In the genomic region with DNA sequence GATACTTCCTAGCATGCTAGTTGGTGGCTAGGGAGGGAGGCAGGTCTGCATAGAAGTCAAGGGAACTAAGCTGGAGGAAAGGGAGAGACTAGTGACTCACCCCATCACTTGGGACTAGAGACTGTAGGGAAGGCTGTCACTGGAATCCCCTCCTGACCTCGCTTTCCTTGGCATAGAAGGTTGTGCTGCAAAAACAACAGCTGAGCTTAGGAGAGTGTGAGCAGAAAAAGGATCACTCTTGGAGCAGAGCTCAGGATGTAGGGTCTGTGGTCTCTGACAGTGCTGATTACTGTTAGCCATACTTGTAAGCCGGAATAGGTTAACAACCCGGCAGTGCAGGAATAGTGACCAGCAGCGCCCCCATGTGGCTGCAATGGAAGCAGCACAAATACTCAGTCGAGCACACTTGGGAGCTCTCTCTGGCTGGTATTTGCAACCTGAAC, we compare ENCODE assay signal across 9 cellular contexts.
DNase-seq lines count a peak whose midpoint lies in the region; ATAC-seq and TF ChIP-seq lines count a peak whose summit lies in the region.
"Had no signal": no experiment of that assay in that cellular context is flagged by ENCODE, and none has a peak within 500 bp of the region (broad histone marks: within the 10 kb centered on the region; RNA-seq: fewer than 3 reads in every experiment).

No MANE protein-coding gene starts in this region.

- no peaks in the 10 kb centered on the region for H3K27me3 Mint-ChIP-seq in activated naive CD8-positive, alpha-beta T cell treated with anti-CD3 and anti-CD28 coated beads, Interleukin-2, amount 50 U/mL, for 24 hours
- H3K27me3 Mint-ChIP-seq in neural crest cell (ENCODE audit: low read depth): peaks cover 48% of the 10 kb centered on the region
- H3K27me3 Mint-ChIP-seq: dendritic cell treated with granulocyte-macrophage colony-stimulating factor and Interleukin-4, amounts not matched to agents 40 ng/mL and 50 ng/mL, for 4 days had no signal

- peaks cover 14% of the 10 kb centered on the region for H3K9me3 Mint-ChIP-seq in activated naive CD8-positive, alpha-beta T cell treated with anti-CD3 and anti-CD28 coated beads, Interleukin-2, amount 50 U/mL, for 24 hours
- peaks cover 9% of the 10 kb centered on the region for H3K9me3 Mint-ChIP-seq in neural crest cell

- H3K4me1 Mint-ChIP-seq in activated naive CD8-positive, alpha-beta T cell treated with anti-CD3 and anti-CD28 coated beads, Interleukin-2, amount 50 U/mL, for 24 hours: no peaks in the 10 kb centered on the region
- H3K4me1 Mint-ChIP-seq in neural crest cell: peaks cover 33% of the 10 kb centered on the region

- no peak for ATAC-seq in activated naive CD8-positive, alpha-beta T cell treated with anti-CD3 and anti-CD28 coated beads, Interleukin-2, amount 50 U/mL, for 24 hours
- no peak for ATAC-seq in HG03442 (IDR thresholded peaks at IDR 0.05; ENCODE audit: unreplicated experiment)
- no peak for ATAC-seq in GM18498 (IDR thresholded peaks at IDR 0.05; ENCODE audit: unreplicated experiment)
- ATAC-seq in HG02623 (IDR thresholded peaks at IDR 0.05; ENCODE audit: unreplicated experiment): no peak
- no peak for ATAC-seq in GM21515 (IDR thresholded peaks at IDR 0.05; ENCODE audit: unreplicated experiment)

- no peak overlapping the region for H3K4me3 Mint-ChIP-seq in activated naive CD8-positive, alpha-beta T cell treated with anti-CD3 and anti-CD28 coated beads, Interleukin-2, amount 50 U/mL, for 24 hours
- no peak overlapping the region for H3K4me3 Mint-ChIP-seq in neural crest cell
- H3K4me3 Mint-ChIP-seq: dendritic cell treated with granulocyte-macrophage colony-stimulating factor and Interleukin-4, amounts not matched to agents 40 ng/mL and 50 ng/mL, for 4 days had no signal

- DNase-seq in EH (ENCODE audit: low read depth) (peak; percentile 7), M059J (ENCODE audit: low read depth) (peak; percentile 58), neural crest cell (ENCODE audit: low read depth, low spot score) (no peak)
- DNase-seq in activated naive CD8-positive, alpha-beta T cell treated with anti-CD3 and anti-CD28 coated beads, Interleukin-2, amount 50 U/mL, for 24 hours: peak; percentile 47

- H3K27ac Mint-ChIP-seq in activated naive CD8-positive, alpha-beta T cell treated with anti-CD3 and anti-CD28 coated beads, Interleukin-2, amount 50 U/mL, for 24 hours: no peak overlapping the region
- no peak overlapping the region for H3K27ac Mint-ChIP-seq in neural crest cell (ENCODE audit: unreplicated experiment)
- H3K27ac Mint-ChIP-seq: dendritic cell treated with granulocyte-macrophage colony-stimulating factor and Interleukin-4, amounts not matched to agents 40 ng/mL and 50 ng/mL, for 4 days had no signal

- no peaks in the 10 kb centered on the region for H3K36me3 Mint-ChIP-seq in activated naive CD8-positive, alpha-beta T cell treated with anti-CD3 and anti-CD28 coated beads, Interleukin-2, amount 50 U/mL, for 24 hours (ENCODE audit: low read depth)
- peaks cover 3% of the 10 kb centered on the region for H3K36me3 Mint-ChIP-seq in neural crest cell (ENCODE audit: low read depth)

- TF ChIP-seq CTCF in neural crest cell (conservative IDR thresholded peaks at IDR 0.05): peak; percentile 62
